8 cellular contexts compared by ENCODE assay signal in genomic region chr19:53867225-53868090, GRCh38.
DNase-seq lines count a peak whose midpoint lies in the region; ATAC-seq and FAIRE-seq lines count a peak whose summit lies in the region.

Gene MYADM (plus strand): TSS chr19:53867883. CDS start chr19:53873530, 5,647 bp downstream.

- H3K27ac ChIP-seq in layer of hippocampus (ENCODE audit: low read depth, low read length) = peak within 1 kb of the TSS; percentile 96

- no peaks in the 10 kb centered on the region for H3K27me3 ChIP-seq in layer of hippocampus (ENCODE audit: control insufficient read depth, insufficient read depth, low read length)

- peak; percentile 41 for ATAC-seq in HG02885 (IDR thresholded peaks at IDR 0.05; ENCODE audit: poor library complexity, unreplicated experiment)

- FAIRE-seq in GM18507 (lab: Jason Lieb, UNC) = peak; percentile 71

- DNase-seq in GM18507 (ENCODE audit: extremely low spot score, insufficient read length, low read depth) (peak; percentile 75), NCI-H446 treated with DMSO at 0.1 percent for 48 hours (lab: John Stamatoyannopoulos, UW) (peak; percentile 59), dedifferentiated amniotic fluid mesenchymal stem cell (ENCODE audit: extremely low spot score) (peak; percentile 98), NCI-H2081 (lab: John Stamatoyannopoulos, UW) (no peak)
- peak; percentile 97 for DNase-seq in activated CD4-positive, alpha-beta T cell treated with anti-CD3 and anti-CD28 coated beads, Interleukin-2, amount 50 U/mL, for 24 hours (ENCODE audit: low read depth in 1 of 2, low spot score in 1 of 2)
- DNase-seq in stimulated activated CD4-positive, alpha-beta T cell treated with anti-CD3 and anti-CD28 coated beads, Interleukin-1b, Interleukin-23, amount 100 ng/mL, for 1 hour (ENCODE audit: low read depth in 2 of 2) = peak; percentile 99 to 100

Comparison
In these comparisons a context has a peak if more than half of its experiments do, and no peak if none do; other contexts are left out.
1. DNase-seq: peak in GM18507 (single experiment), NCI-H446 treated with DMSO at 0.1 percent for 48 hours (single experiment), activated CD4-positive, alpha-beta T cell treated with anti-CD3 and anti-CD28 coated beads, Interleukin-2, amount 50 U/mL, for 24 hours (2 of 2), dedifferentiated amniotic fluid mesenchymal stem cell (single experiment) and stimulated activated CD4-positive, alpha-beta T cell treated with anti-CD3 and anti-CD28 coated beads, Interleukin-1b, Interleukin-23, amount 100 ng/mL, for 1 hour (2 of 2); none in NCI-H2081 (0 of 2).